Comparison of ENCODE assay signal across 1 cellular context in genomic region chr11:57476223-57476882, GRCh38.
TF ChIP-seq lines count a peak whose summit lies in the region.

No MANE protein-coding gene starts in this region.

TF ChIP-seq in H1, 55 proteins besides CTCF, POLR2A, EP300 and RAD21:
- TF ChIP-seq TCF12 (IDR thresholded peaks at IDR 0.05; ENCODE audit: low read depth, low read length), result no peak
- peak; percentile 17 for TF ChIP-seq ASH2L (IDR thresholded peaks at IDR 0.05; ENCODE audit: low read length)
- TF ChIP-seq SP1 (IDR thresholded peaks at IDR 0.05; ENCODE audit: low read depth, low read length), result no peak
- peak; percentile 48 for TF ChIP-seq KDM4A (IDR thresholded peaks at IDR 0.05; ENCODE audit: low read depth, low read length, severe bottlenecking)
- peak; percentile 28; the same call in 1 of the 2 replicates for TF ChIP-seq BACH1 (IDR thresholded peaks at IDR 0.05; ENCODE audit: low read length)
- TF ChIP-seq POU5F1 (IDR thresholded peaks at IDR 0.05; ENCODE audit: low read depth, low read length), result no peak
- TF ChIP-seq RBBP5 (IDR thresholded peaks at IDR 0.05; ENCODE audit: borderline replicate concordance, low read depth, low read length), result 0 out of 2 replicates have a peak, but pooled peaks have one; percentile 48
- peak; percentile 98 for TF ChIP-seq MAX (IDR thresholded peaks at IDR 0.05)
- TF ChIP-seq RNF2 (IDR thresholded peaks at IDR 0.05; ENCODE audit: borderline replicate concordance, low read depth, low read length, missing control alignments, poor library complexity, severe bottlenecking), result peak; percentile 58
- TF ChIP-seq TAF1 (IDR thresholded peaks at IDR 0.05; ENCODE audit: low read depth, low read length), result peak; percentile 40; the same call in 1 of the 2 replicates
- TF ChIP-seq TBP (IDR thresholded peaks at IDR 0.05; ENCODE audit: low read depth, low read length), result 0 out of 2 replicates have a peak, but pooled peaks have one; percentile 8
- TF ChIP-seq, protein P1, sequence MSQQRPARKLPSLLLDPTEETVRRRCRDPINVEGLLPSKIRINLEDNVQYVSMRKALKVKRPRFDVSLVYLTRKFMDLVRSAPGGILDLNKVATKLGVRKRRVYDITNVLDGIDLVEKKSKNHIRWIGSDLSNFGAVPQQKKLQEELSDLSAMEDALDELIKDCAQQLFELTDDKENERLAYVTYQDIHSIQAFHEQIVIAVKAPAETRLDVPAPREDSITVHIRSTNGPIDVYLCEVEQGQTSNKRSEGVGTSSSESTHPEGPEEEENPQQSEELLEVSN (IDR thresholded peaks at IDR 0.05), result peak; percentile 94
- TF ChIP-seq CREB1 (IDR thresholded peaks at IDR 0.05), result no peak
- peak; percentile 65 for TF ChIP-seq EZH2 (IDR thresholded peaks at IDR 0.05; ENCODE audit: low read depth, low read length, severe bottlenecking)
- TF ChIP-seq BCL11A (IDR thresholded peaks at IDR 0.05; ENCODE audit: low read depth in 2 of 2, low read length in 2 of 2), result no peak
- TF ChIP-seq USF2 (IDR thresholded peaks at IDR 0.05; ENCODE audit: low read length), result no peak
- peak; percentile 67; the same call in 1 of the 2 replicates for TF ChIP-seq SUZ12 (IDR thresholded peaks at IDR 0.05; ENCODE audit: low read length)
